Comparison of ENCODE assay signal across 9 cellular contexts in genomic region chr10:16779375-16779774, GRCh38. TPM values are rescaled to one million over a fixed set of nuclear protein-coding genes. Genes with fewer than 3 reads are reported as not detected.
DNase-seq lines count a peak whose midpoint lies in the region; ATAC-seq, FAIRE-seq and TF ChIP-seq lines count a peak whose summit lies in the region.
"Had no signal": no experiment of that assay in that cellular context is flagged by ENCODE, and none has a peak within 500 bp of the region (broad histone marks: within the 10 kb centered on the region; RNA-seq: fewer than 3 reads in every experiment).

No MANE protein-coding gene starts in this region.

- no peak for FAIRE-seq in D721Med (lab: Jason Lieb, UNC)

- TF ChIP-seq POLR2A in right lobe of liver (IDR thresholded peaks at IDR 0.05) = no peak

- H3K27ac Mint-ChIP-seq in activated T-helper 2 cell treated with anti-CD3 and anti-CD28 coated beads, Interferon-gamma antibody, Interleukin-2, Interleukin-4, amounts not matched to agents 10 μg/mL and 5 μg/mL and 100 μg/mL, durations not matched to agents 14 hours and 24 hours and 36 hours = peak overlapping the region; percentile 57

- WGBS in right lobe of liver (ENCODE audit: insufficient coverage, low coverage, low lambda C conversion rate, missing lambda C conversion rate) = 26% methylated on average over 4 of the region's 4 CpGs

- intact Hi-C loops in activated T-helper 2 cell treated with anti-CD3 and anti-CD28 coated beads, Interferon-gamma antibody, Interleukin-2, Interleukin-4, amounts not matched to agents 10 μg/mL and 5 μg/mL and 100 μg/mL, durations not matched to agents 14 hours and 24 hours and 36 hours (cut with micrococcal nuclease) = loop anchor here (1.0 to 10.0 kb wide), 10 partner anchors 19 to 915 kb away; partner anchors contain the start of genes MINDY3, PTER, RSU1 and VIM
- intact Hi-C loops in right lobe of liver (cut with DNase I) = no loop called here

- TF ChIP-seq CTCF in right lobe of liver (IDR thresholded peaks at IDR 0.05) (no peak), D721Med (IDR thresholded peaks at IDR 0.05; ENCODE audit: insufficient read depth, missing control alignments) (no peak)

- peaks cover 15% of the 10 kb centered on the region for H3K36me3 Mint-ChIP-seq in activated T-helper 2 cell treated with anti-CD3 and anti-CD28 coated beads, Interferon-gamma antibody, Interleukin-2, Interleukin-4, amounts not matched to agents 10 μg/mL and 5 μg/mL and 100 μg/mL, durations not matched to agents 14 hours and 24 hours and 36 hours (ENCODE audit: low read depth)

- no peak overlapping the region for H3K4me3 Mint-ChIP-seq in activated T-helper 2 cell treated with anti-CD3 and anti-CD28 coated beads, Interferon-gamma antibody, Interleukin-2, Interleukin-4, amounts not matched to agents 10 μg/mL and 5 μg/mL and 100 μg/mL, durations not matched to agents 14 hours and 24 hours and 36 hours (ENCODE audit: low read depth)

- no peaks in the 10 kb centered on the region for H3K36me3 ChIP-seq in right lobe of liver

- peak; percentile 80 for ATAC-seq in GM19395 (IDR thresholded peaks at IDR 0.05; ENCODE audit: unreplicated experiment)
- peak; percentile 75 for ATAC-seq in HG03378 (IDR thresholded peaks at IDR 0.05; ENCODE audit: unreplicated experiment)
- no peak for ATAC-seq in right lobe of liver

- H3K27ac ChIP-seq in right lobe of liver = no peak overlapping the region

- no peaks in the 10 kb centered on the region for H3K27me3 ChIP-seq in right lobe of liver

- no peaks in the 10 kb centered on the region for H3K9me3 Mint-ChIP-seq in activated T-helper 2 cell treated with anti-CD3 and anti-CD28 coated beads, Interferon-gamma antibody, Interleukin-2, Interleukin-4, amounts not matched to agents 10 μg/mL and 5 μg/mL and 100 μg/mL, durations not matched to agents 14 hours and 24 hours and 36 hours

- H3K9me3 ChIP-seq in right lobe of liver = no peaks in the 10 kb centered on the region

- no peaks in the 10 kb centered on the region for H3K27me3 Mint-ChIP-seq in activated T-helper 2 cell treated with anti-CD3 and anti-CD28 coated beads, Interferon-gamma antibody, Interleukin-2, Interleukin-4, amounts not matched to agents 10 μg/mL and 5 μg/mL and 100 μg/mL, durations not matched to agents 14 hours and 24 hours and 36 hours (ENCODE audit: low read depth)

- no peaks in the 10 kb centered on the region for H3K4me1 ChIP-seq in right lobe of liver

- DNase-seq in activated T-helper 2 cell treated with anti-CD3 and anti-CD28 coated beads, Interferon-gamma antibody, Interleukin-2, Interleukin-4, amounts not matched to agents 10 μg/mL and 5 μg/mL and 100 μg/mL, durations not matched to agents 14 hours and 24 hours and 36 hours (ENCODE audit: low spot score) = peak; percentile 20
- DNase-seq in stimulated activated CD8-positive, alpha-beta memory T cell treated with anti-CD3 and anti-CD28 coated beads, Interleukin-15, amount 100 ng/mL, for 48 hours (ENCODE audit: low read depth in 2 of 2) = peak; percentile 61
- DNase-seq in cerebellar nuclear complex (lab: John Stamatoyannopoulos, UW) (no peak), right lobe of liver (no peak), hippocampal formation (lab: John Stamatoyannopoulos, UW) (no peak), D721Med (ENCODE audit: insufficient read length, low spot score) (no peak)
- DNase-seq: NK-92 treated with Interleukin-12 subunit alpha and Interleukin-12 subunit beta, amount 100 ng/mL, for 24 hours had no signal

- H3K4me3 ChIP-seq in right lobe of liver = no peak overlapping the region

- H3K4me1 Mint-ChIP-seq in activated T-helper 2 cell treated with anti-CD3 and anti-CD28 coated beads, Interferon-gamma antibody, Interleukin-2, Interleukin-4, amounts not matched to agents 10 μg/mL and 5 μg/mL and 100 μg/mL, durations not matched to agents 14 hours and 24 hours and 36 hours (ENCODE audit: low read depth) = peaks cover 22% of the 10 kb centered on the region

RNA-seq across cellular contexts. Expression of gene RSU1, which starts 37.8 kb away (rescaled TPM):
- total RNA-seq in activated T-helper 2 cell treated with anti-CD3 and anti-CD28 coated beads, Interferon-gamma antibody, Interleukin-2, Interleukin-4, amounts not matched to agents 10 μg/mL and 5 μg/mL and 100 μg/mL, durations not matched to agents 14 hours and 24 hours and 36 hours = 49.1 and 54.0 TPM in 2 replicates
- total RNA-seq in right lobe of liver = 10 to 100 TPM; 24.1 to 44.5 (median 28.4) TPM

Comparison
In these comparisons a context has a peak if more than half of its experiments do, and no peak if none do; other contexts are left out.
1. ATAC-seq: peak in GM19395 (single experiment) and HG03378 (single experiment); none in right lobe of liver (0 of 4).
2. DNase-seq: peak in activated T-helper 2 cell treated with anti-CD3 and anti-CD28 coated beads, Interferon-gamma antibody, Interleukin-2, Interleukin-4, amounts not matched to agents 10 μg/mL and 5 μg/mL and 100 μg/mL, durations not matched to agents 14 hours and 24 hours and 36 hours (single experiment) and stimulated activated CD8-positive, alpha-beta memory T cell treated with anti-CD3 and anti-CD28 coated beads, Interleukin-15, amount 100 ng/mL, for 48 hours (2 of 2); none in cerebellar nuclear complex (0 of 2), right lobe of liver (0 of 3), hippocampal formation (0 of 2) and D721Med (single experiment).